Comparison of ENCODE assay signal across 1 cellular context in genomic region chr5:96881511-96882115, GRCh38.
A peak's percentile ranks its signal among the peaks of the same experiment; 100 is the strongest.
TF ChIP-seq lines count a peak whose summit lies in the region.

No MANE protein-coding gene starts in this region.

TF ChIP-seq in GM12878, 131 proteins besides CTCF, POLR2A, EP300 and RAD21:
- TF ChIP-seq STAT3 (IDR thresholded peaks at IDR 0.05; ENCODE audit: low read depth, low read length) (no peak), IKZF1 (conservative IDR thresholded peaks at IDR 0.05) (peak; percentile 91), YBX1 (IDR thresholded peaks at IDR 0.05) (no peak), GATAD2B (conservative IDR thresholded peaks at IDR 0.05; ENCODE audit: low read depth) (0 out of 2 replicates have a peak, but pooled peaks have one; percentile 44), SIN3A (IDR thresholded peaks at IDR 0.05; ENCODE audit: low read depth, low read length) (no peak), MEF2A (IDR thresholded peaks at IDR 0.05; ENCODE audit: insufficient read depth, low read depth, low read length) (no peak), EZH2 (IDR thresholded peaks at IDR 0.05; ENCODE audit: borderline replicate concordance, control insufficient read depth, low read depth, low read length) (no peak), SKIL (IDR thresholded peaks at IDR 0.05; ENCODE audit: low read depth, poor library complexity, severe bottlenecking) (peak; percentile 14), RELB (IDR thresholded peaks at IDR 0.05; ENCODE audit: low read depth) (peak; percentile 89), TCF3 (IDR thresholded peaks at IDR 0.05; ENCODE audit: borderline replicate concordance, insufficient read depth, low read depth, low read length) (no peak), JUNB (IDR thresholded peaks at IDR 0.05) (peak; percentile 75), EED (IDR thresholded peaks at IDR 0.05; ENCODE audit: low read depth) (peak; percentile 83), PBX3 (IDR thresholded peaks at IDR 0.05; ENCODE audit: insufficient replicate concordance, low read depth, low read length) (no peak), RUNX3 (IDR thresholded peaks at IDR 0.05; ENCODE audit: low read length) (peak; percentile 29; the same call in 1 of the 2 replicates), ATF2 (IDR thresholded peaks at IDR 0.05; ENCODE audit: low read length) (0 out of 2 replicates have a peak, but pooled peaks have one; percentile 32), NFIC (IDR thresholded peaks at IDR 0.05; ENCODE audit: low read depth, low read length) (peak; percentile 41; the same call in 1 of the 2 replicates), MLLT1 (IDR thresholded peaks at IDR 0.05) (no peak), MEF2B (IDR thresholded peaks at IDR 0.05; ENCODE audit: partially characterized antibody, poor library complexity, severe bottlenecking) (peak; percentile 15), RELA (IDR thresholded peaks at IDR 0.05; ENCODE audit: borderline replicate concordance, partially characterized antibody) (no peak), DPF2 (IDR thresholded peaks at IDR 0.05) (0 out of 2 replicates have a peak, but pooled peaks have one; percentile 31), IKZF2 (IDR thresholded peaks at IDR 0.05) (peak; percentile 86 to 87), PML (IDR thresholded peaks at IDR 0.05; ENCODE audit: low read length) (no peak), YY1 (IDR thresholded peaks at IDR 0.05; ENCODE audit: low read depth, low read length) (no peak), IRF4 (IDR thresholded peaks at IDR 0.05; ENCODE audit: low read depth, low read length) (no peak), ATF7 (IDR thresholded peaks at IDR 0.05; ENCODE audit: low read depth) (peak; percentile 80)
